ENCODE assay signal across 9 cellular contexts in genomic region chr3:42229942-42230688, GRCh38. TPM values are rescaled to one million over a fixed set of nuclear protein-coding genes. Genes with fewer than 3 reads are reported as not detected.
DNase-seq lines count a peak whose midpoint lies in the region; ATAC-seq and TF ChIP-seq lines count a peak whose summit lies in the region.
"Had no signal": no experiment of that assay in that cellular context is flagged by ENCODE, and none has a peak within 500 bp of the region (broad histone marks: within the 10 kb centered on the region; RNA-seq: fewer than 3 reads in every experiment).

No MANE protein-coding gene starts in this region.

- no peak for TF ChIP-seq POLR2A in HCT116 (IDR thresholded peaks at IDR 0.05; ENCODE audit: borderline replicate concordance, extremely low read depth, insufficient read depth, insufficient read length)

- no peaks in the 10 kb centered on the region for H3K9me2 ChIP-seq in HCT116 (ENCODE audit: insufficient read depth)

- DNase-seq in BE2C (peak; percentile 22), HCT116 (ENCODE audit: low read depth, low spot score) (peak; percentile 34), SK-N-MC (ENCODE audit: low read depth, low spot score) (peak; percentile 12), foreskin fibroblast (peak; percentile 43 to 78), CD1c-positive myeloid dendritic cell (ENCODE audit: extremely low spot score) (no peak), GM19240 (ENCODE audit: insufficient read length, low spot score) (no peak)
- DNase-seq in activated T-cell treated with anti-CD3 and anti-CD28 coated beads, Interleukin-2, amount 50 U/mL, for 1 hour: no peak

- H4K20me1 ChIP-seq in HCT116 (ENCODE audit: insufficient read depth): no peaks in the 10 kb centered on the region

- H2AFZ ChIP-seq in HCT116 (ENCODE audit: low read depth, low read length, poor library complexity, severe bottlenecking): no peak overlapping the region

- H3K36me3 ChIP-seq in BE2C (no peaks in the 10 kb centered on the region), HCT116 (ENCODE audit: control insufficient read depth in 1 of 2, insufficient read depth in 2 of 2, low read length in 2 of 2) (no peaks in the 10 kb centered on the region), SK-N-MC (ENCODE audit: insufficient read depth, low read length) (no peaks in the 10 kb centered on the region), skeletal muscle satellite cell (ENCODE audit: insufficient read depth, low read length) (peaks cover 6% of the 10 kb centered on the region)

- CTCF ChIA-PET in HCT116 (lab: Charles Lee): interaction anchor here (0.8 to 3.3 kb wide), 21 partner anchors 10 to 609 kb away, joined by 3 to 57 read pairs (median 6); partner anchors contain the start of gene NKTR

- BruUV-seq in HCT116 (replicated peaks; lab: Mats Ljungman, UMichigan): no TSS peak

- H3K9me3 ChIP-seq in BE2C (no peaks in the 10 kb centered on the region), HCT116 (ENCODE audit: control insufficient read depth in 1 of 2, insufficient read depth in 1 of 2, low read depth in 1 of 2, low read length in 2 of 2) (no peaks in the 10 kb centered on the region), SK-N-MC (ENCODE audit: low read depth, low read length) (no peaks in the 10 kb centered on the region), skeletal muscle satellite cell (replicated peaks; ENCODE audit: low read length) (no peaks in the 10 kb centered on the region)

- peak overlapping the region; percentile 50 for H3K4me2 ChIP-seq in HCT116 (ENCODE audit: low read length)
- H3K4me2 ChIP-seq in skeletal muscle satellite cell (ENCODE audit: low read length): peak overlapping the region; percentile 70

- peak; percentile 48 for TF ChIP-seq CTCF in BE2C (IDR thresholded peaks at IDR 0.05; ENCODE audit: low read depth, low read length)
- TF ChIP-seq CTCF in HCT116 (IDR thresholded peaks at IDR 0.05 in 2 of 3, conservative IDR thresholded peaks at IDR 0.05 in 1 of 3; ENCODE audit: borderline replicate concordance in 1 of 3, insufficient read depth in 1 of 3, low read depth in 2 of 3, low read length in 2 of 3): peak; percentile 54 to 87 (median 74)
- peak; percentile 56 for TF ChIP-seq CTCF in foreskin fibroblast (IDR thresholded peaks at IDR 0.05; ENCODE audit: low read depth, low read length)

- H3K9ac ChIP-seq in HCT116 (ENCODE audit: low read length) (no peak overlapping the region), SK-N-MC (ENCODE audit: insufficient read length) (no peak overlapping the region), skeletal muscle satellite cell (ENCODE audit: low read depth, low read length) (no peak overlapping the region)

- H3K4me1 ChIP-seq in BE2C: no peaks in the 10 kb centered on the region
- peaks cover 0 to 5% of the 10 kb centered on the region in 2 experiments; a peak in 1 of 4 replicates for H3K4me1 ChIP-seq in HCT116 (ENCODE audit: control insufficient read depth in 1 of 2, insufficient read depth in 2 of 2, low read length in 2 of 2)
- H3K4me1 ChIP-seq in skeletal muscle satellite cell (ENCODE audit: control insufficient read depth, insufficient read depth, low read length): no peaks in the 10 kb centered on the region

- no peaks in the 10 kb centered on the region for H3K79me2 ChIP-seq in HCT116 (ENCODE audit: insufficient read depth, low read length)

- H3K4me3 ChIP-seq in BE2C (ENCODE audit: low read depth, low read length) (no peak overlapping the region), HCT116 (replicated peaks in 1 of 2; ENCODE audit: low read depth in 1 of 2, low read length in 2 of 2) (no peak overlapping the region), SK-N-MC (no peak overlapping the region), foreskin fibroblast (ENCODE audit: low read depth in 1 of 2, low read length in 2 of 2) (peak overlapping the region; percentile 3 to 32), skeletal muscle satellite cell (ENCODE audit: low read length) (no peak overlapping the region)

- POLR2A ChIA-PET in HCT116 (lab: Charles Lee): interaction anchor here (0.7 kb wide), 1 partner anchor 272 kb away, joined by 5 read pairs; the partner anchor contains the start of gene VIPR1

- intact Hi-C loops in HCT116 (cut with micrococcal nuclease): loop anchor here (1.0 to 5.0 kb wide), 6 partner anchors 213 to 652 kb away; no protein-coding TSS in a partner anchor

- H3K27ac ChIP-seq in HCT116 (ENCODE audit: low read depth, low read length) (no peak overlapping the region), SK-N-MC (no peak overlapping the region)

- no peaks in the 10 kb centered on the region for H3K27me3 ChIP-seq in BE2C
- no peaks in the 10 kb centered on the region for H3K27me3 ChIP-seq in HCT116 (ENCODE audit: insufficient read depth, low read length)
- peaks cover 19% of the 10 kb centered on the region for H3K27me3 ChIP-seq in skeletal muscle satellite cell (ENCODE audit: control insufficient read depth, insufficient read depth, low read length)

- peak; percentile 74 for ATAC-seq in HCT116

- RAD21 ChIA-PET in HCT116 (lab: Charles Lee; ENCODE audit: low non-redundant PET in 1 of 2, low total read pairs in 2 of 2, uncharacterized antibody in 2 of 2, unreplicated experiment in 2 of 2): interaction anchor here (0.7 to 1.7 kb wide), 10 partner anchors 18 to 314 kb away, joined by 3 to 10 read pairs (median 4); partner anchors contain the start of gene VIPR1 (in 1 of the 2)

- TF ChIP-seq RAD21 in HCT116 (IDR thresholded peaks at IDR 0.05; ENCODE audit: low read depth): peak; percentile 91

TF ChIP-seq in HCT116, 20 proteins besides CTCF, POLR2A, EP300 and RAD21:
- TF ChIP-seq FOSL1 (IDR thresholded peaks at IDR 0.05; ENCODE audit: low read depth) (no peak), CBX3 (IDR thresholded peaks at IDR 0.05; ENCODE audit: low read depth) (no peak), REST (IDR thresholded peaks at IDR 0.05; ENCODE audit: low read depth) (no peak), SP1 (IDR thresholded peaks at IDR 0.05; ENCODE audit: low read depth) (no peak), YY1 (IDR thresholded peaks at IDR 0.05; ENCODE audit: extremely low read depth, insufficient replicate concordance, low read depth, low read length) (no peak), ELF1 (IDR thresholded peaks at IDR 0.05; ENCODE audit: borderline replicate concordance, low read depth) (no peak), ZNF274 (IDR thresholded peaks at IDR 0.05; ENCODE audit: low read depth, low read length) (no peak), SRF (IDR thresholded peaks at IDR 0.05; ENCODE audit: low read depth) (no peak), SIN3A (IDR thresholded peaks at IDR 0.05; ENCODE audit: low read depth) (no peak), ZFX (IDR thresholded peaks at IDR 0.05) (no peak), ATF3 (IDR thresholded peaks at IDR 0.05) (no peak), EZH2 (IDR thresholded peaks at IDR 0.05) (no peak)
- TF ChIP-seq, protein P1, sequence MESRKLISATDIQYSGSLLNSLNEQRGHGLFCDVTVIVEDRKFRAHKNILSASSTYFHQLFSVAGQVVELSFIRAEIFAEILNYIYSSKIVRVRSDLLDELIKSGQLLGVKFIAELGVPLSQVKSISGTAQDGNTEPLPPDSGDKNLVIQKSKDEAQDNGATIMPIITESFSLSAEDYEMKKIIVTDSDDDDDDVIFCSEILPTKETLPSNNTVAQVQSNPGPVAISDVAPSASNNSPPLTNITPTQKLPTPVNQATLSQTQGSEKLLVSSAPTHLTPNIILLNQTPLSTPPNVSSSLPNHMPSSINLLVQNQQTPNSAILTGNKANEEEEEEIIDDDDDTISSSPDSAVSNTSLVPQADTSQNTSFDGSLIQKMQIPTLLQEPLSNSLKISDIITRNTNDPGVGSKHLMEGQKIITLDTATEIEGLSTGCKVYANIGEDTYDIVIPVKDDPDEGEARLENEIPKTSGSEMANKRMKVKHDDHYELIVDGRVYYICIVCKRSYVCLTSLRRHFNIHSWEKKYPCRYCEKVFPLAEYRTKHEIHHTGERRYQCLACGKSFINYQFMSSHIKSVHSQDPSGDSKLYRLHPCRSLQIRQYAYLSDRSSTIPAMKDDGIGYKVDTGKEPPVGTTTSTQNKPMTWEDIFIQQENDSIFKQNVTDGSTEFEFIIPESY (IDR thresholded peaks at IDR 0.05; ENCODE audit: extremely low read depth, insufficient replicate concordance, low read length): no peak

RNA-seq across cellular contexts. Expression of gene CCK, which starts 35.9 kb away (rescaled TPM):
- polyA plus RNA-seq in BE2C (2012; ENCODE audit: insufficient read depth, insufficient read length, low read depth): not detected
- 0.32 TPM for total RNA-seq in HCT116 (2021; ENCODE audit: unreplicated experiment)
- polyA plus RNA-seq in HCT116 (2012): 0.52 and 0.54 TPM in 2 replicates
- total RNA-seq in skeletal muscle satellite cell (2012; rRNA removed): 1.0 and 1.7 TPM in 2 replicates
- polyA plus RNA-seq: IgD-negative memory B cell had no signal

Comparison
In these comparisons a context has a peak if more than half of its experiments do, and no peak if none do; other contexts are left out.
1. DNase-seq: peak in BE2C (single experiment), HCT116 (single experiment), SK-N-MC (single experiment) and foreskin fibroblast (2 of 2); none in activated T-cell treated with anti-CD3 and anti-CD28 coated beads, Interleukin-2, amount 50 U/mL, for 1 hour (single experiment), CD1c-positive myeloid dendritic cell (single experiment) and GM19240 (single experiment).
2. H3K4me3 ChIP-seq: peak in foreskin fibroblast (2 of 2); none in BE2C (single experiment), HCT116 (0 of 2), SK-N-MC (single experiment) and skeletal muscle satellite cell (single experiment).
3. Peak in every context shown above with its lines, with median percentiles within 50 percentile points of each other: CTCF ChIP-seq.